ENCODE assay signal across 8 cellular contexts in the genomic region with DNA sequence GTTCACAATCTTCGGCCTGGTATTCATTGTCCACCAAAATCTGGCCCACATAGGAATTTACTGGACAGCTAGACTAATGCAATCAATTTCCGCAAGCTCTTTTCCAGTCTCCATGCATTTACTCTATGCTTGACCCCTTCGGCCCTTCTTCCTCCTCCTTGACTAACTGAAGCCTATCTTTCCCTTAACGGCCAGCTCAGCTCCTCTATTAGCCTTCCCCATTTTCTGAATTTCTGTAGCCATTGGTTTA. TPM values are rescaled to one million over a fixed set of nuclear protein-coding genes. Genes with fewer than 3 reads are reported as not detected.
A peak's percentile ranks its signal among the peaks of the same experiment; 100 is the strongest.
DNase-seq lines count a peak whose midpoint lies in the region; ATAC-seq, FAIRE-seq and TF ChIP-seq lines count a peak whose summit lies in the region.

No MANE protein-coding gene starts in this region.

- intact Hi-C loops in K562 (cut with micrococcal nuclease): no loop called here

- H4K20me1 ChIP-seq in K562 (replicated peaks; ENCODE audit: control insufficient read depth, insufficient read depth, low read length): no peaks in the 10 kb centered on the region

- FAIRE-seq in K562 (lab: Jason Lieb, UNC): no peak

- 0% methylated on average over 4 of the region's 4 CpGs for WGBS in K562 (ENCODE audit: insufficient coverage, low coverage, missing lambda C conversion rate)

- H3K4me1 ChIP-seq in K562 (replicated peaks in 1 of 2; ENCODE audit: control insufficient read depth in 2 of 2, insufficient read depth in 2 of 2, low read length in 2 of 2) (peaks cover 0 to 3% of the 10 kb centered on the region in 2 experiments; a peak in 3 of 5 replicates), mucosa of rectum (ENCODE audit: control insufficient read depth in 2 of 2, insufficient read depth in 2 of 2, low read length in 2 of 2) (peaks cover 6 to 9% of the 10 kb centered on the region in 2 donors)

- H3K9me3 ChIP-seq in K562 (replicated peaks; ENCODE audit: control insufficient read depth, insufficient read depth, low read depth, low read length) (no peaks in the 10 kb centered on the region), mucosa of rectum (ENCODE audit: control insufficient read depth in 2 of 2, low read length in 2 of 2) (no peaks in the 10 kb centered on the region)

- H3K4me3 ChIP-seq in BJ (ENCODE audit: low read depth, low read length) (peak overlapping the region; percentile 67), K562 (peak overlapping the region; percentile 85), mucosa of rectum (ENCODE audit: low read length in 2 of 2) (peak overlapping the region; percentile 76 to 77)

- H3K36me3 ChIP-seq in BJ (ENCODE audit: control insufficient read depth, insufficient read depth, low read length) (no peaks in the 10 kb centered on the region), K562 (ENCODE audit: control insufficient read depth, insufficient read depth, low read length) (peaks cover 5% of the 10 kb centered on the region; the same call in 1 of the 3 replicates), mucosa of rectum (ENCODE audit: control insufficient read depth in 2 of 2, insufficient read depth in 2 of 2, low read length in 2 of 2) (no peaks in the 10 kb centered on the region)

- TF ChIP-seq EP300 in K562 (IDR thresholded peaks at IDR 0.05; ENCODE audit: low read length): no peak

- BruUV-seq in K562 (replicated peaks; lab: Mats Ljungman, UMichigan): no TSS peak

- TF ChIP-seq CTCF in BJ (IDR thresholded peaks at IDR 0.05; ENCODE audit: insufficient read depth, low read depth, low read length): no peak
- no peak for TF ChIP-seq CTCF in K562 (IDR thresholded peaks at IDR 0.05 in 2 of 3, conservative IDR thresholded peaks at IDR 0.05 in 1 of 3; ENCODE audit: insufficient read depth in 2 of 3, low read depth in 1 of 3, low read length in 3 of 3)

- H3K79me2 ChIP-seq in K562 (ENCODE audit: control insufficient read depth, insufficient read depth, low read length): peaks cover 32% of the 10 kb centered on the region

- H3K9ac ChIP-seq in K562 (ENCODE audit: insufficient read depth in 1 of 2, low read depth in 2 of 2, low read length in 2 of 2) (peak overlapping the region; percentile 87 to 95), mucosa of rectum (ENCODE audit: low read depth in 1 of 2, low read length in 2 of 2) (peak overlapping the region; percentile 57 to 61)

- ATAC-seq in HG03064 (IDR thresholded peaks at IDR 0.05; ENCODE audit: low read depth, unreplicated experiment) (peak; percentile 1), K562 (peak; percentile 10), HG03442 (IDR thresholded peaks at IDR 0.05; ENCODE audit: unreplicated experiment) (no peak)

- POLR2A ChIA-PET in BJ (lab: Charles Lee) (interaction anchor here (0.5 kb wide), 1 partner anchor 55 kb away, joined by 3 read pairs; no protein-coding TSS in a partner anchor), K562 (lab: Yijun Ruan, JAX) (interaction anchor here (0.5 to 0.9 kb wide), 3 partner anchors 16 to 22 kb away, joined by 3 to 4 read pairs (median 3); no protein-coding TSS in a partner anchor)

- no peak; the same call in 1 of the 2 replicates for TF ChIP-seq POLR2A in K562 (conservative IDR thresholded peaks at IDR 0.05)

- peak overlapping the region; percentile 92 for H3K27ac ChIP-seq in K562 (ENCODE audit: extremely low read depth, low read depth, low read length)
- peak overlapping the region; percentile 83 to 87 for H3K27ac ChIP-seq in mucosa of rectum (ENCODE audit: low read depth in 2 of 2, low read length in 2 of 2)

- CTCF ChIA-PET in BJ (lab: Yijun Ruan, JAX) (interaction anchor here (0.6 kb wide), 1 partner anchor 463 kb away, joined by 3 read pairs; no protein-coding TSS in a partner anchor), K562 (lab: Yijun Ruan, JAX; ENCODE audit: low intra/inter-chr PET ratio) (no interaction called here)

- H3K27me3 ChIP-seq in BJ (ENCODE audit: control insufficient read depth, insufficient read depth, low read length) (no peaks in the 10 kb centered on the region), K562 (ENCODE audit: control insufficient read depth in 2 of 2, insufficient read depth in 2 of 2, low read length in 2 of 2) (no peaks in the 10 kb centered on the region), mucosa of rectum (ENCODE audit: control insufficient read depth in 2 of 2, insufficient read depth in 2 of 2, low read length in 2 of 2) (no peaks in the 10 kb centered on the region)

- in situ Hi-C loops in K562 (cut with MboI): no loop called here

- H3K4me2 ChIP-seq in K562 (ENCODE audit: insufficient read depth, low read length): peak overlapping the region; percentile 92

- H2AFZ ChIP-seq in K562 (ENCODE audit: low read depth, low read length): peak overlapping the region; percentile 99

- DNase-seq in BJ (ENCODE audit: low read depth): no peak
- DNase-seq in K562 (ENCODE audit: extremely low read depth in 1 of 4, low spot score in 3 of 4): peak in 1 of 4 experiments; percentile 8
- DNase-seq in A172 (ENCODE audit: low spot score): no peak
- DNase-seq in superior temporal gyrus (ENCODE audit: extremely low spot score): no peak
- no peak for DNase-seq in NCI-H187 treated with DMSO at 0.1 percent for 48 hours (lab: John Stamatoyannopoulos, UW)

- no peaks in the 10 kb centered on the region for H3K9me1 ChIP-seq in K562 (ENCODE audit: control insufficient read depth, insufficient read depth, low read length)

- TF ChIP-seq RAD21 in K562 (CRISPR knock-in tag; conservative IDR thresholded peaks at IDR 0.05 in 1 of 2, IDR thresholded peaks at IDR 0.05 in 1 of 2): no peak

TF ChIP-seq in K562, 482 proteins besides CTCF, POLR2A, EP300 and RAD21 (continues in another document):
- TF ChIP-seq PRPF4 (IDR thresholded peaks at IDR 0.05; ENCODE audit: insufficient read depth, low read depth, low read length, poor library complexity, severe bottlenecking) (no peak), GABPA (tag; conservative IDR thresholded peaks at IDR 0.05; ENCODE audit: low read depth) (peak; percentile 77), SMARCE1 (IDR thresholded peaks at IDR 0.05) (0 out of 2 replicates have a peak, but pooled peaks have one; percentile 28), POLR2H (tag; IDR thresholded peaks at IDR 0.05; ENCODE audit: low read depth) (peak; percentile 60; the same call in 1 of the 2 replicates), HDAC1 (IDR thresholded peaks at IDR 0.05) (0 out of 4 replicates have a peak, but pooled peaks of 1 of the 2 experiments have one; percentile 25), ZBTB17 (CRISPR knock-in tag; IDR thresholded peaks at IDR 0.05) (peak; percentile 89), SIN3A (IDR thresholded peaks at IDR 0.05; ENCODE audit: borderline replicate concordance in 2 of 2, control insufficient read depth in 1 of 2, low read depth in 2 of 2, low read length in 2 of 2) (no peak), ZFX (CRISPR knock-in tag; IDR thresholded peaks at IDR 0.05) (no peak)
- TF ChIP-seq, protein P1, sequence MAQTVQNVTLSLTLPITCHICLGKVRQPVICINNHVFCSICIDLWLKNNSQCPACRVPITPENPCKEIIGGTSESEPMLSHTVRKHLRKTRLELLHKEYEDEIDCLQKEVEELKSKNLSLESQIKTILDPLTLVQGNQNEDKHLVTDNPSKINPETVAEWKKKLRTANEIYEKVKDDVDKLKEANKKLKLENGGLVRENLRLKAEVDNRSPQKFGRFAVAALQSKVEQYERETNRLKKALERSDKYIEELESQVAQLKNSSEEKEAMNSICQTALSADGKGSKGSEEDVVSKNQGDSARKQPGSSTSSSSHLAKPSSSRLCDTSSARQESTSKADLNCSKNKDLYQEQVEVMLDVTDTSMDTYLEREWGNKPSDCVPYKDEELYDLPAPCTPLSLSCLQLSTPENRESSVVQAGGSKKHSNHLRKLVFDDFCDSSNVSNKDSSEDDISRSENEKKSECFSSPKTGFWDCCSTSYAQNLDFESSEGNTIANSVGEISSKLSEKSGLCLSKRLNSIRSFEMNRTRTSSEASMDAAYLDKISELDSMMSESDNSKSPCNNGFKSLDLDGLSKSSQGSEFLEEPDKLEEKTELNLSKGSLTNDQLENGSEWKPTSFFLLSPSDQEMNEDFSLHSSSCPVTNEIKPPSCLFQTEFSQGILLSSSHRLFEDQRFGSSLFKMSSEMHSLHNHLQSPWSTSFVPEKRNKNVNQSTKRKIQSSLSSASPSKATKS (CRISPR knock-in tag; IDR thresholded peaks at IDR 0.05): no peak

RNA-seq across cellular contexts. Expression of gene PHKA2, which starts 1.2 kb away (rescaled TPM):
- polyA plus RNA-seq in BJ (2011; rRNA removed) (15.6 and 23.1 TPM in 2 replicates), K562 (2011; rRNA removed) (33.1 and 46.4 TPM in 2 replicates), K562 (2014; fragmentation: Illumina TruSeq; extraction: Trizol) (20.1 and 22.6 TPM in 2 replicates), K562 (2014; fragmentation: Nextera tagmentation; extraction: Ambion mirVana) (1 to 10 TPM; 2.8 to 2.9 TPM), K562 (2014; rRNA removed) (28.3 and 31.6 TPM in 2 replicates)
- 22.5 and 26.2 TPM in 2 replicates for polyA minus RNA-seq in BJ (2011; rRNA and poly(A)+ RNA removed)
- 143 and 236 TPM in 2 replicates for total RNA-seq in K562 (2011; cell fraction: chromatin; rRNA removed; ENCODE audit: low replicate concordance)
- 105 and 126 TPM in 2 replicates for total RNA-seq in K562 (2011; cell fraction: nucleolus; rRNA removed)
- 86.7 and 114 TPM in 2 replicates for total RNA-seq in K562 (2011; cell fraction: nucleoplasm; rRNA removed)
- total RNA-seq in K562 (2014; rRNA removed) (12.9 and 13.0 TPM in 2 replicates), K562 (2014; rRNA removed; fragmentation: Illumina TruSeq; extraction: Trizol) (12.7 and 12.8 TPM in 2 replicates), K562 (2015; rRNA removed; fragmentation: Illumina TruSeq; extraction: Trizol) (20.3 TPM in 2 replicates), K562 (2021) (24.7 and 27.9 TPM in 2 replicates)
- 27.2 and 29.7 TPM in 2 replicates for polyA plus RNA-seq in K562 (2011; cell fraction: cytosol; rRNA removed)
- polyA plus RNA-seq in K562 (2011; cell fraction: nucleus; rRNA removed): 399 and 428 TPM in 2 replicates
- 19.1 and 25.5 TPM in 2 replicates for polyA plus RNA-seq in K562 (2012)
- polyA minus RNA-seq in K562 (2011; rRNA and poly(A)+ RNA removed): 35.8 and 38.4 TPM in 2 replicates
- 20.4 and 35.1 TPM in 2 replicates for polyA minus RNA-seq in K562 (2011; cell fraction: cytosol; rRNA and poly(A)+ RNA removed)
- polyA minus RNA-seq in K562 (2011; cell fraction: nucleus; rRNA and poly(A)+ RNA removed): 95.1 and 119 TPM in 2 replicates
- total RNA-seq in A172 (2014; rRNA removed; shearing (Covaris generic)): 13.2 and 16.5 TPM in 2 replicates
